Comparison of ENCODE assay signal across 8 cellular contexts in genomic region chr1:50978144-50978851, GRCh38. TPM values are rescaled to one million over a fixed set of nuclear protein-coding genes. Genes with fewer than 3 reads are reported as not detected.
DNase-seq lines count a peak whose midpoint lies in the region; ATAC-seq, FAIRE-seq and TF ChIP-seq lines count a peak whose summit lies in the region.

No MANE protein-coding gene starts in this region.

- no peaks in the 10 kb centered on the region for H3K9me3 ChIP-seq in endothelial cell of umbilical vein (replicated peaks; ENCODE audit: control insufficient read depth, insufficient read depth, low read length)
- H3K9me3 ChIP-seq in mesodermal cell (ENCODE audit: control insufficient read depth, low read length) = no peaks in the 10 kb centered on the region
- no peaks in the 10 kb centered on the region for H3K9me3 ChIP-seq in thoracic aorta

- H3K27me3 ChIP-seq in endothelial cell of umbilical vein (ENCODE audit: control insufficient read depth in 2 of 2, insufficient read depth in 2 of 2, low read length in 2 of 2) (no peaks in the 10 kb centered on the region), thoracic aorta (replicated peaks; ENCODE audit: insufficient read depth) (no peaks in the 10 kb centered on the region)

- DNase-seq in AG20443 (ENCODE audit: low spot score) (peak; percentile 70), NCI-H2107 treated with DMSO at 0.1 percent for 48 hours (lab: John Stamatoyannopoulos, UW; ENCODE audit: unreplicated experiment) (peak; percentile 91), endothelial cell of umbilical vein (ENCODE audit: low read depth, low spot score) (peak; percentile 50), thoracic aorta (ENCODE audit: low spot score) (no peak)
- peak; percentile 44 for DNase-seq in activated CD4-positive, alpha-beta T cell treated with anti-CD3 and anti-CD28 coated beads for 48 hours

- POLR2A ChIA-PET in endothelial cell of umbilical vein (lab: Charles Lee) = interaction anchor here (1.1 kb wide), 2 partner anchors 10 to 18 kb away, joined by 3 to 8 read pairs; no protein-coding TSS in a partner anchor

- H3K27ac ChIP-seq in endothelial cell of umbilical vein (ENCODE audit: insufficient read depth, low read depth, low read length) (peak overlapping the region; percentile 37), mesodermal cell (ENCODE audit: low read depth, low read length, severe bottlenecking) (no peak overlapping the region), thoracic aorta (peak overlapping the region; percentile 96 to 97)

- BruUV-seq in endothelial cell of umbilical vein (replicated peaks; lab: Mats Ljungman, UMichigan) = no TSS peak

- H3K4me1 ChIP-seq in endothelial cell of umbilical vein (ENCODE audit: control insufficient read depth, extremely low read depth, insufficient read depth, low read length) = peaks cover 13% of the 10 kb centered on the region
- no peaks in the 10 kb centered on the region for H3K4me1 ChIP-seq in mesodermal cell (ENCODE audit: control insufficient read depth, insufficient read depth, low read length, poor library complexity, severe bottlenecking)
- peaks cover 0 to 11% of the 10 kb centered on the region in 2 donors for H3K4me1 ChIP-seq in thoracic aorta (ENCODE audit: control insufficient read depth in 1 of 2, low read depth in 2 of 2)

- no peak for FAIRE-seq in endothelial cell of umbilical vein (lab: Jason Lieb, UNC)

- ATAC-seq in GM18520 (IDR thresholded peaks at IDR 0.05; ENCODE audit: unreplicated experiment) = peak; percentile 27
- ATAC-seq in HG02973 (IDR thresholded peaks at IDR 0.05; ENCODE audit: unreplicated experiment) = peak; percentile 34
- peak; percentile 39 for ATAC-seq in thoracic aorta (ENCODE audit: insufficient number of reproducible peaks, low FRiP score, low read depth)

- TF ChIP-seq CTCF in endothelial cell of umbilical vein (IDR thresholded peaks at IDR 0.05; ENCODE audit: extremely low read depth in 1 of 2, insufficient read depth in 1 of 2, low read depth in 1 of 2, low read length in 2 of 2) (no peak), thoracic aorta (IDR thresholded peaks at IDR 0.05) (no peak)

- no peak for TF ChIP-seq POLR2A in endothelial cell of umbilical vein (IDR thresholded peaks at IDR 0.05; ENCODE audit: low read depth, low read length)

- H3K4me3 ChIP-seq in endothelial cell of umbilical vein (replicated peaks in 1 of 3; ENCODE audit: insufficient read depth in 1 of 3, low read depth in 1 of 3, low read length in 3 of 3) = peak overlapping the region; percentile 60 to 90 (median 61)
- H3K4me3 ChIP-seq in mesodermal cell (ENCODE audit: extremely low read depth, insufficient read depth, low read length, poor library complexity, severe bottlenecking) = peak overlapping the region; percentile 22
- H3K4me3 ChIP-seq in thoracic aorta = peak overlapping the region; percentile 100

- dilution Hi-C loops in endothelial cell of umbilical vein (cut with MboI; ENCODE audit: extremely low pct_ligation_motif_present, low sequenced_read_pairs) = no loop called here

- H2AFZ ChIP-seq in endothelial cell of umbilical vein (ENCODE audit: low read depth, low read length) = peak overlapping the region; percentile 92

- H4K20me1 ChIP-seq in endothelial cell of umbilical vein (replicated peaks; ENCODE audit: control insufficient read depth, extremely low read depth, insufficient read depth, low read length) = no peaks in the 10 kb centered on the region

- CTCF ChIA-PET in endothelial cell of umbilical vein (lab: Charles Lee) = interaction anchor here (1.7 to 3.7 kb wide), 3 partner anchors 9 to 204 kb away, joined by 7 to 26 read pairs (median 16); partner anchors contain the start of gene CDKN2C

- no peaks in the 10 kb centered on the region for H3K9me1 ChIP-seq in endothelial cell of umbilical vein (replicated peaks; ENCODE audit: control insufficient read depth, extremely low read depth, insufficient read depth, low read length)

- H3K4me2 ChIP-seq in endothelial cell of umbilical vein (ENCODE audit: insufficient read depth, low read length) = peak overlapping the region; percentile 82

- H3K79me2 ChIP-seq in endothelial cell of umbilical vein (ENCODE audit: control insufficient read depth, insufficient read depth, low read length) = no peaks in the 10 kb centered on the region

- intact Hi-C loops in endothelial cell of umbilical vein (cut with micrococcal nuclease) = loop anchor here (5.0 kb wide), 1 partner anchor 551 kb away; no protein-coding TSS in a partner anchor

- H3K9ac ChIP-seq in endothelial cell of umbilical vein (replicated peaks; ENCODE audit: extremely low read depth, insufficient read depth, low read length) = peak overlapping the region; percentile 83

- WGBS in mesodermal cell (ENCODE audit: insufficient coverage in 2 of 2), 2 experiments = 1% methylated on average over 16 to 31 of the region's 42 CpGs

- no peaks in the 10 kb centered on the region for H3K36me3 ChIP-seq in endothelial cell of umbilical vein (ENCODE audit: control insufficient read depth in 2 of 2, extremely low read depth in 1 of 2, insufficient read depth in 2 of 2, low read length in 2 of 2)
- H3K36me3 ChIP-seq in mesodermal cell (ENCODE audit: control insufficient read depth, insufficient read depth, low read length) = no peaks in the 10 kb centered on the region
- no peaks in the 10 kb centered on the region for H3K36me3 ChIP-seq in thoracic aorta

TF ChIP-seq in endothelial cell of umbilical vein, 7 proteins besides CTCF, POLR2A, EP300 and RAD21:
- TF ChIP-seq POLR2AphosphoS5 (IDR thresholded peaks at IDR 0.05; ENCODE audit: insufficient read depth, low read depth, low read length) (peak; percentile 34), MAX (IDR thresholded peaks at IDR 0.05; ENCODE audit: insufficient read depth, insufficient read length) (no peak)

RNA-seq across cellular contexts. Expression of gene CDKN2C, which starts 8.3 kb away (rescaled TPM):
- total RNA-seq in endothelial cell of umbilical vein (19.6 and 19.8 TPM in 2 replicates), thoracic aorta (10 to 100 TPM; 10.3 to 12.6 TPM)
- polyA plus RNA-seq in endothelial cell of umbilical vein = 11.5 and 12.8 TPM in 2 replicates
- 15.0 and 15.6 TPM in 2 replicates for polyA plus RNA-seq in endothelial cell of umbilical vein (2011; cell fraction: cytosol; rRNA removed)
- polyA plus RNA-seq in endothelial cell of umbilical vein (2011; cell fraction: nucleus; rRNA removed) = 5.7 and 9.3 TPM in 2 replicates
- 3.6 and 8.5 TPM in 2 replicates for polyA plus RNA-seq in endothelial cell of umbilical vein (2012)
- 9.8 and 16.3 TPM in 2 replicates for polyA minus RNA-seq in endothelial cell of umbilical vein
- polyA minus RNA-seq in endothelial cell of umbilical vein (2011; cell fraction: cytosol; rRNA and poly(A)+ RNA removed) = 46.5 TPM
- polyA minus RNA-seq in endothelial cell of umbilical vein (2011; cell fraction: nucleus; rRNA and poly(A)+ RNA removed) = 3.8 and 5.0 TPM in 2 replicates
- 0.85 TPM for polyA plus RNA-seq in mesodermal cell (2013, experiment 1 of 2)
- 0.71 TPM for polyA plus RNA-seq in mesodermal cell (2013, experiment 2 of 2)

RNA-seq across cellular contexts. Expression of gene FAF1, which starts 18.2 kb away (rescaled TPM):
- 55.3 and 57.6 TPM in 2 replicates for total RNA-seq in endothelial cell of umbilical vein
- 5.2 and 9.0 TPM in 2 replicates for polyA plus RNA-seq in endothelial cell of umbilical vein
- polyA plus RNA-seq in endothelial cell of umbilical vein (2011; cell fraction: cytosol; rRNA removed) = 14.8 and 17.8 TPM in 2 replicates
- polyA plus RNA-seq in endothelial cell of umbilical vein (2011; cell fraction: nucleus; rRNA removed) = 15.2 and 17.7 TPM in 2 replicates
- 36.0 and 58.1 TPM in 2 replicates for polyA plus RNA-seq in endothelial cell of umbilical vein (2012)
- 22.4 and 27.7 TPM in 2 replicates for polyA minus RNA-seq in endothelial cell of umbilical vein
- polyA minus RNA-seq in endothelial cell of umbilical vein (2011; cell fraction: cytosol; rRNA and poly(A)+ RNA removed) = 35.0 TPM
- 56.1 and 114 TPM in 2 replicates for polyA minus RNA-seq in endothelial cell of umbilical vein (2011; cell fraction: nucleus; rRNA and poly(A)+ RNA removed)
- 60.8 TPM for polyA plus RNA-seq in mesodermal cell (2013, experiment 1 of 2)
- 61.9 TPM for polyA plus RNA-seq in mesodermal cell (2013, experiment 2 of 2)
- 10 to 100 TPM; 25.5 to 68.6 TPM for total RNA-seq in thoracic aorta

Comparison
In these comparisons a context has a peak if more than half of its experiments do, and no peak if none do; other contexts are left out.
1. H3K4me3 ChIP-seq: peak in every context shown above with its lines; median percentile 100 in thoracic aorta; 61 in endothelial cell of umbilical vein; 22 in mesodermal cell.